8 cellular contexts compared by ENCODE assay signal in the genomic region with DNA sequence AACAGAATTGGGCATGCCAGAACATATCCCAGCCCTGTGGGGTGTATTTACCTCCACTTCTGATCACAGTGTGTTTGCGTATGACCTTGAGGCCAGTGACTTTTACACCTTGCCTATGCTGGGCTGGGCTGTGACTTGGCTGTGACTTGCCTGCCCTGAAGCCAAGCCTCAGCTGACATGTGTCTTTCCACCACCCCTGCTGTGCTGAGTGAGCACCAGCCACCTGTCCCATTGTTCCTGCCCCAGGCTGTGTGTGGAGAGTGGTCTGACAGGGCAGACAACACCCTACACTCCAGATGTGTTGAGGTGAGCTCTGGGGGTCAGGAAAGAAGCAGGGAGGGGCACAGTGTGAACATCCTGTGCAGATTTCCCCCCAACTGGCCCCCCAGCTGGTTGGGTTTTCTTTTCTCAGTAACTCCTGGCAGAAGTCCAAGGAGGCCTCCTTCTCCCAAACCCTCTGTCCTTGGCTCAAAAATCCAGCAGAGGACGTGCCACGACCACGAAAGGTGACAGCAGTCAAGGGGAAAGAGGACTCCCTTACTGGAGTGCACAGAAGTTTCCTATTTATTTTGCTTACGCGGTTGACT. TPM values are rescaled to one million over a fixed set of nuclear protein-coding genes. Genes with fewer than 3 reads are reported as not detected.
DNase-seq lines count a peak whose midpoint lies in the region; ATAC-seq, FAIRE-seq and TF ChIP-seq lines count a peak whose summit lies in the region.

No MANE protein-coding gene starts in this region.

- H2AFZ ChIP-seq in K562 (ENCODE audit: low read depth, low read length) (no peak overlapping the region), mesenchymal stem cell (ENCODE audit: low read depth, low read length) (no peak overlapping the region)

- H3K9me1 ChIP-seq in K562 (ENCODE audit: control insufficient read depth, insufficient read depth, low read length), result no peaks in the 10 kb centered on the region

- H4K91ac ChIP-seq in mesenchymal stem cell (ENCODE audit: low read length), result peak overlapping the region; percentile 36

- intact Hi-C loops in K562 (cut with micrococcal nuclease) (loop anchor here (1.0 to 2.0 kb wide), 6 partner anchors 47 to 442 kb away; no protein-coding TSS in a partner anchor), sigmoid colon (cut with DNase I) (no loop called here), esophagus muscularis mucosa (cut with DNase I) (no loop called here)

- WGBS in K562 (ENCODE audit: insufficient coverage, low coverage, missing lambda C conversion rate), result 24% methylated on average over 6 of the region's 6 CpGs
- 65% methylated on average over 6 of the region's 6 CpGs for WGBS in mesenchymal stem cell
- 46 to 76% methylated on average over 6 of the region's 6 CpGs for WGBS in sigmoid colon, 2 donors
- 49% methylated on average over 6 of the region's 6 CpGs for WGBS in esophagus muscularis mucosa

- TF ChIP-seq EP300 in K562 (IDR thresholded peaks at IDR 0.05; ENCODE audit: low read length) (no peak), sigmoid colon (IDR thresholded peaks at IDR 0.05) (no peak), esophagus muscularis mucosa (IDR thresholded peaks at IDR 0.05) (no peak)

- peak overlapping the region; percentile 3 to 20 for H2BK12ac ChIP-seq in mesenchymal stem cell (ENCODE audit: low read length in 2 of 2)

- no peak overlapping the region for H2BK120ac ChIP-seq in mesenchymal stem cell (ENCODE audit: low read depth, low read length)

- H3K14ac ChIP-seq in mesenchymal stem cell (ENCODE audit: low read length in 2 of 2), result peak overlapping the region in 1 of 2 experiments; percentile 3

- H3K4me1 ChIP-seq in K562 (replicated peaks in 1 of 2; ENCODE audit: control insufficient read depth in 2 of 2, insufficient read depth in 2 of 2, low read length in 2 of 2) (peaks cover 14 to 20% of the 10 kb centered on the region in 2 experiments), mesenchymal stem cell (ENCODE audit: control insufficient read depth, insufficient read depth, low read depth, low read length) (peaks cover 21% of the 10 kb centered on the region), sigmoid colon (peaks cover 0 to 4% (median 2%) of the 10 kb centered on the region in 4 donors), esophagus muscularis mucosa (peaks cover 0 to 7% (median 2%) of the 10 kb centered on the region in 4 donors)

- peak overlapping the region; percentile 12 for H2AK5ac ChIP-seq in mesenchymal stem cell (ENCODE audit: low read length, severe bottlenecking)

- no peak overlapping the region for H3K23ac ChIP-seq in mesenchymal stem cell (ENCODE audit: low read length in 2 of 2)

- H3K18ac ChIP-seq in mesenchymal stem cell (ENCODE audit: low read depth in 1 of 2, low read length in 2 of 2), result no peak overlapping the region

- ATAC-seq in K562, result peak; percentile 53
- ATAC-seq in GM21717 (IDR thresholded peaks at IDR 0.05; ENCODE audit: unreplicated experiment), result no peak
- no peak for ATAC-seq in GM19395 (IDR thresholded peaks at IDR 0.05; ENCODE audit: unreplicated experiment)

- H2BK5ac ChIP-seq in mesenchymal stem cell (ENCODE audit: low read depth, low read length, poor library complexity, severe bottlenecking), result no peak overlapping the region

- no peak for TF ChIP-seq POLR2A in K562 (conservative IDR thresholded peaks at IDR 0.05)
- no peak for TF ChIP-seq POLR2A in sigmoid colon (IDR thresholded peaks at IDR 0.05)
- TF ChIP-seq POLR2A in esophagus muscularis mucosa (IDR thresholded peaks at IDR 0.05; ENCODE audit: low read depth), result no peak

- no peak overlapping the region for H3K4me2 ChIP-seq in K562 (ENCODE audit: insufficient read depth, low read length)
- no peak overlapping the region for H3K4me2 ChIP-seq in mesenchymal stem cell (ENCODE audit: low read length, poor library complexity, severe bottlenecking)

- CTCF ChIA-PET in K562 (lab: Yijun Ruan, JAX; ENCODE audit: low intra/inter-chr PET ratio), result interaction anchor here (0.5 to 1.6 kb wide), 6 partner anchors 15 to 679 kb away, joined by 3 to 15 read pairs (median 3); no protein-coding TSS in a partner anchor

- H4K20me1 ChIP-seq in K562 (replicated peaks; ENCODE audit: control insufficient read depth, insufficient read depth, low read length), result peaks cover 3% of the 10 kb centered on the region

- no peak overlapping the region for H2BK15ac ChIP-seq in mesenchymal stem cell (ENCODE audit: low read depth, poor library complexity, severe bottlenecking)

- peak overlapping the region; percentile 8 for H4K8ac ChIP-seq in mesenchymal stem cell (ENCODE audit: low read length)

- H3K27me3 ChIP-seq in K562 (ENCODE audit: control insufficient read depth in 2 of 2, insufficient read depth in 2 of 2, low read length in 2 of 2), result peaks cover 0 to 27% of the 10 kb centered on the region in 2 experiments; a peak in 2 of 5 replicates
- H3K27me3 ChIP-seq in mesenchymal stem cell (ENCODE audit: control insufficient read depth in 1 of 2, insufficient read depth in 1 of 2, low read length in 2 of 2), result no peaks in the 10 kb centered on the region
- no peaks in the 10 kb centered on the region for H3K27me3 ChIP-seq in sigmoid colon
- no peaks in the 10 kb centered on the region for H3K27me3 ChIP-seq in esophagus muscularis mucosa

- FAIRE-seq in K562 (lab: Jason Lieb, UNC), result peak; percentile 90

- H3K79me2 ChIP-seq in K562 (ENCODE audit: control insufficient read depth, insufficient read depth, low read length), result no peaks in the 10 kb centered on the region

- H3K36me3 ChIP-seq in K562 (ENCODE audit: control insufficient read depth, insufficient read depth, low read length) (no peaks in the 10 kb centered on the region), mesenchymal stem cell (ENCODE audit: control insufficient read depth in 1 of 2, insufficient read depth in 2 of 2, low read depth in 1 of 2, low read length in 2 of 2) (no peaks in the 10 kb centered on the region), sigmoid colon (no peaks in the 10 kb centered on the region), esophagus muscularis mucosa (no peaks in the 10 kb centered on the region)

- H3K79me1 ChIP-seq in mesenchymal stem cell (replicated peaks; ENCODE audit: low read length, poor library complexity, severe bottlenecking), result no peaks in the 10 kb centered on the region

- TF ChIP-seq CTCF in K562 (IDR thresholded peaks at IDR 0.05 in 2 of 3, conservative IDR thresholded peaks at IDR 0.05 in 1 of 3; ENCODE audit: insufficient read depth in 2 of 3, low read depth in 1 of 3, low read length in 3 of 3), result peak; percentile 82 to 92 (median 83)
- no peak for TF ChIP-seq CTCF in sigmoid colon (IDR thresholded peaks at IDR 0.05)
- no peak for TF ChIP-seq CTCF in esophagus muscularis mucosa (IDR thresholded peaks at IDR 0.05)

- H3K9me3 ChIP-seq in K562 (replicated peaks; ENCODE audit: control insufficient read depth, insufficient read depth, low read depth, low read length) (no peaks in the 10 kb centered on the region), mesenchymal stem cell (ENCODE audit: control insufficient read depth, low read length) (no peaks in the 10 kb centered on the region), sigmoid colon (no peaks in the 10 kb centered on the region), esophagus muscularis mucosa (no peaks in the 10 kb centered on the region)

- POLR2A ChIA-PET in K562 (lab: Yijun Ruan, JAX), result no interaction called here

- H3K9ac ChIP-seq in K562 (ENCODE audit: insufficient read depth in 1 of 2, low read depth in 2 of 2, low read length in 2 of 2) (peak overlapping the region in 1 of 2 experiments; percentile 73; a peak in 1 of 4 replicates), mesenchymal stem cell (ENCODE audit: low read length) (no peak overlapping the region)

- no peak overlapping the region for H3K4me3 ChIP-seq in K562
- no peak overlapping the region for H3K4me3 ChIP-seq in mesenchymal stem cell (ENCODE audit: insufficient read depth in 1 of 2, low read depth in 1 of 2, low read length in 2 of 2)
- H3K4me3 ChIP-seq in sigmoid colon, result no peak overlapping the region
- no peak overlapping the region for H3K4me3 ChIP-seq in esophagus muscularis mucosa

- in situ Hi-C loops in K562 (cut with MboI), result no loop called here

- peak; percentile 87 to 94 for TF ChIP-seq RAD21 in K562 (CRISPR knock-in tag; conservative IDR thresholded peaks at IDR 0.05 in 1 of 2, IDR thresholded peaks at IDR 0.05 in 1 of 2)

- no peak overlapping the region for H3K4ac ChIP-seq in mesenchymal stem cell (ENCODE audit: low read depth in 1 of 2, low read length in 2 of 2)

- H3K27ac ChIP-seq in K562 (ENCODE audit: extremely low read depth, low read depth, low read length) (no peak overlapping the region), mesenchymal stem cell (ENCODE audit: low read length, poor library complexity, severe bottlenecking) (no peak overlapping the region), sigmoid colon (no peak overlapping the region), esophagus muscularis mucosa (replicated peaks in 1 of 4) (no peak overlapping the region)

- peak; percentile 5 for DNase-seq in GF-D8 (lab: John Stamatoyannopoulos, UW)
- DNase-seq in NCI-H146 treated with DMSO at 0.1 percent for 48 hours (lab: John Stamatoyannopoulos, UW; ENCODE audit: unreplicated experiment), result peak; percentile 97
- peak; percentile 56 to 87 (median 67) for DNase-seq in K562 (ENCODE audit: extremely low read depth in 1 of 4, low spot score in 3 of 4)
- peak; percentile 73 for DNase-seq in mesenchymal stem cell
- DNase-seq in sigmoid colon, result no peak
- no peak for DNase-seq in esophagus muscularis mucosa (ENCODE audit: extremely low spot score)

- no TSS peak for BruUV-seq in K562 (replicated peaks; lab: Mats Ljungman, UMichigan)

RNA-seq across cellular contexts. Expression of a gene that starts 5.1 kb away (rescaled TPM):
- 18.0 and 37.0 TPM in 2 replicates for total RNA-seq in K562 (2011; cell fraction: chromatin; rRNA removed; ENCODE audit: low replicate concordance)
- total RNA-seq in K562 (2011; cell fraction: nucleolus; rRNA removed), result 43.3 and 45.4 TPM in 2 replicates
- 33.7 and 37.0 TPM in 2 replicates for total RNA-seq in K562 (2011; cell fraction: nucleoplasm; rRNA removed)
- total RNA-seq in K562 (2014; rRNA removed), result 15.6 and 23.7 TPM in 2 replicates
- 8.2 and 9.0 TPM in 2 replicates for total RNA-seq in K562 (2014; rRNA removed; fragmentation: Illumina TruSeq; extraction: Trizol)
- 8.5 and 8.6 TPM in 2 replicates for total RNA-seq in K562 (2015; rRNA removed; fragmentation: Illumina TruSeq; extraction: Trizol)
- total RNA-seq in K562 (2021), result 29.8 and 31.6 TPM in 2 replicates
- 7.7 and 11.7 TPM in 2 replicates for polyA plus RNA-seq in K562 (2011; rRNA removed)
- polyA plus RNA-seq in K562 (2011; cell fraction: cytosol; rRNA removed), result 7.0 and 19.8 TPM in 2 replicates
- polyA plus RNA-seq in K562 (2011; cell fraction: nucleus; rRNA removed), result 14.1 and 32.9 TPM in 2 replicates
- polyA plus RNA-seq in K562 (2012), result 14.0 and 22.8 TPM in 2 replicates
- polyA plus RNA-seq in K562 (2014; fragmentation: Illumina TruSeq; extraction: Trizol), result 18.2 and 22.3 TPM in 2 replicates
- 1 to 10 TPM; 1.8 to 3.0 TPM for polyA plus RNA-seq in K562 (2014; fragmentation: Nextera tagmentation; extraction: Ambion mirVana)
- polyA plus RNA-seq in K562 (2014; rRNA removed), result 12.7 and 12.8 TPM in 2 replicates
- polyA minus RNA-seq in K562 (2011; rRNA and poly(A)+ RNA removed), result 8.4 and 10.0 TPM in 2 replicates
- 13.9 and 18.9 TPM in 2 replicates for polyA minus RNA-seq in K562 (2011; cell fraction: cytosol; rRNA and poly(A)+ RNA removed)
- 8.2 and 11.4 TPM in 2 replicates for polyA minus RNA-seq in K562 (2011; cell fraction: nucleus; rRNA and poly(A)+ RNA removed)
- 25.2 TPM for polyA plus RNA-seq in mesenchymal stem cell (2013, experiment 1 of 2)
- 25.9 TPM for polyA plus RNA-seq in mesenchymal stem cell (2013, experiment 2 of 2)
- 1 to 10 TPM; 1.5 to 6.9 (median 3.3) TPM for total RNA-seq in sigmoid colon
- polyA plus RNA-seq in sigmoid colon, result 10 to 100 TPM in 1 of 3 donors, 1 to 10 TPM in 2; 1.4 to 16.4 (median 1.8) TPM
- total RNA-seq in esophagus muscularis mucosa, result 1 to 10 TPM; 2.5 to 5.9 (median 5.2) TPM

Comparison
In these comparisons a context has a peak if more than half of its experiments do, and no peak if none do; other contexts are left out.
1. DNase-seq: peak in GF-D8 (single experiment), NCI-H146 treated with DMSO at 0.1 percent for 48 hours (single experiment), K562 (4 of 4) and mesenchymal stem cell (single experiment); none in sigmoid colon (single experiment) and esophagus muscularis mucosa (single experiment).
2. CTCF ChIP-seq: peak in K562 (3 of 3); none in sigmoid colon (0 of 4) and esophagus muscularis mucosa (0 of 3).